ENCODE assay signal across 8 cellular contexts in the genomic region with DNA sequence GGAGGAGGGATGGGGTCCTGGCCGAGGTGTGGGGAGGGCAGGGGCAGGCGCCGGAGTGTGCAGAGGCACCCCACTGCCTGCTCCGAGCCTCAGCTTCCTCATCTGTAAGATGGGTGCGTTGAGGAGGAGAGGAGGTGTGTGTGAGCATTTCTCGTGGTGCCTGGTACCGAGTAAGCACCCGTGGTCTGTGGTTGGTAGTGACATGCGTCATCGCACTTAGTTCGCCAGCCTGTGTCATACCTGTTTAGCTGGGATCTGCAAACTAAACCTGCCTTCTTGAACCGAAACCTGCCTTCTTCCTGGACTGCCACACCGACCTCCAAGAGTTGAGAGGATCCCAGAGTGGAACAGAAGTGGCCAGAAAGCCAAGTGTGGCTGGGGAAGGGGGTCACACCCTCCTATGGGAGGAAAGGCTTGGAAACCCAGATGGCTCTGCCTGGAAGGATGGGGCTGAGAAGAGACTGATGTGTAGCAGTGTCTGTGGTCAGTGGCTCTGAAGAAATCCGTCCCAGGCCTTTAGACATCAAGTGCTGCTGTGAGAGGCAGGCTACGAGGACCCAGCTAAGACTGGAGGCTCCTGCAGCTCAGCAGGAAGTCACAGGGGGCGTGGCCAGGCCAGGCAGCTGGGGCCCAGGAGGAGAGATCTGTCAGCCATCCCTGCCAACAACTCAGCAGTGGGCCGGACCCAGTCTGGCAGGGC.
DNase-seq lines count a peak whose midpoint lies in the region; ATAC-seq and TF ChIP-seq lines count a peak whose summit lies in the region.

No MANE protein-coding gene starts in this region.

- intact Hi-C loops in esophagus squamous epithelium (cut with DNase I) = no loop called here

- H3K9me3 Mint-ChIP-seq in osteocyte (ENCODE audit: unreplicated experiment) = no peaks in the 10 kb centered on the region

- no peaks in the 10 kb centered on the region for H3K27me3 Mint-ChIP-seq in osteocyte (ENCODE audit: unreplicated experiment)

- H3K4me3 ChIP-seq in esophagus squamous epithelium = no peak overlapping the region
- H3K4me3 ChIP-seq in upper lobe of left lung = no peak overlapping the region

- WGBS in esophagus squamous epithelium, 2 donors = 60 to 64% methylated on average over 9 to 11 of the region's 17 CpGs
- 60 to 68% methylated on average over 15 to 16 of the region's 17 CpGs for WGBS in upper lobe of left lung, 2 donors

- peak overlapping the region; percentile 47 to 90 (median 80) for H3K27ac ChIP-seq in esophagus squamous epithelium
- peak overlapping the region; percentile 32 to 72 (median 61) for H3K27ac ChIP-seq in upper lobe of left lung

- H3K4me1 Mint-ChIP-seq in osteocyte (ENCODE audit: unreplicated experiment) = peaks cover 28% of the 10 kb centered on the region

- no peaks in the 10 kb centered on the region for H3K27me3 ChIP-seq in esophagus squamous epithelium
- H3K27me3 ChIP-seq in upper lobe of left lung = no peaks in the 10 kb centered on the region

- TF ChIP-seq POLR2A in esophagus squamous epithelium (IDR thresholded peaks at IDR 0.05) (no peak), upper lobe of left lung (IDR thresholded peaks at IDR 0.05) (no peak)

- H3K9me3 ChIP-seq in esophagus squamous epithelium (no peaks in the 10 kb centered on the region), upper lobe of left lung (no peaks in the 10 kb centered on the region)

- H3K36me3 Mint-ChIP-seq in osteocyte (ENCODE audit: unreplicated experiment) = peaks cover 8% of the 10 kb centered on the region

- DNase-seq in AG20443 (ENCODE audit: low spot score) (peak; percentile 88), HK-2 (ENCODE audit: unreplicated experiment) (peak; percentile 30), esophagus squamous epithelium (lab: John Stamatoyannopoulos, UW) (peak; percentile 16), osteocyte (ENCODE audit: extremely low spot score, unreplicated experiment) (peak; percentile 90), upper lobe of left lung (peak; percentile 72 to 88), NCI-H1092 treated with DMSO at 0.1 percent for 48 hours (lab: John Stamatoyannopoulos, UW) (no peak)
- peak; percentile 57 for DNase-seq in activated CD8-positive, alpha-beta memory T cell treated with anti-CD3 and anti-CD28 coated beads, Interleukin-2, amount 50 U/mL, for 1 hour (ENCODE audit: extremely low read depth)

- TF ChIP-seq EP300 in upper lobe of left lung (IDR thresholded peaks at IDR 0.05) = no peak

- H3K36me3 ChIP-seq in esophagus squamous epithelium (peaks cover 0 to 48% (median 0%) of the 10 kb centered on the region in 3 donors), upper lobe of left lung (peaks cover 0 to 28% (median 4%) of the 10 kb centered on the region in 4 donors)

- peaks cover 47 to 94% (median 62%) of the 10 kb centered on the region in 3 donors for H3K4me1 ChIP-seq in esophagus squamous epithelium
- H3K4me1 ChIP-seq in upper lobe of left lung = peaks cover 32 to 47% (median 45%) of the 10 kb centered on the region in 4 donors

- no peak overlapping the region for H3K4me3 Mint-ChIP-seq in osteocyte (ENCODE audit: unreplicated experiment)

- peak; percentile 74 for ATAC-seq in GM19455 (IDR thresholded peaks at IDR 0.05; ENCODE audit: unreplicated experiment)
- peak in 1 of 2 donors; percentile 46 for ATAC-seq in upper lobe of left lung (ENCODE audit: low FRiP score in 2 of 2)

- TF ChIP-seq CTCF in esophagus squamous epithelium (IDR thresholded peaks at IDR 0.05) = no peak
- no peak for TF ChIP-seq CTCF in osteocyte (IDR thresholded peaks at IDR 0.05)
- no peak for TF ChIP-seq CTCF in upper lobe of left lung (IDR thresholded peaks at IDR 0.05)

- peak overlapping the region; percentile 71 for H3K27ac Mint-ChIP-seq in osteocyte (ENCODE audit: unreplicated experiment)
